In genomic region chr7:106346678-106347217, GRCh38 we compare ENCODE assay signal across 1 cellular context.
A peak's percentile ranks its signal among the peaks of the same experiment; 100 is the strongest.
TF ChIP-seq lines count a peak whose summit lies in the region.

No MANE protein-coding gene starts in this region.

TF ChIP-seq in GM12878, 131 proteins besides CTCF, POLR2A, EP300 and RAD21 (continued from another document):
- TF ChIP-seq ZBTB4 (CRISPR knock-in tag; IDR thresholded peaks at IDR 0.05) (no peak), NR2C1 (IDR thresholded peaks at IDR 0.05) (no peak), BCLAF1 (IDR thresholded peaks at IDR 0.05) (no peak), POU2F2 (IDR thresholded peaks at IDR 0.05; ENCODE audit: borderline replicate concordance, low read depth, low read length) (peak; percentile 63; the same call in 1 of the 3 replicates), SKIL (IDR thresholded peaks at IDR 0.05; ENCODE audit: low read depth, poor library complexity, severe bottlenecking) (peak; percentile 89), TBL1XR1 (IDR thresholded peaks at IDR 0.05; ENCODE audit: low read depth, low read length) (peak; percentile 88; the same call in 1 of the 2 replicates), ZNF384 (IDR thresholded peaks at IDR 0.05; ENCODE audit: borderline replicate concordance, low read depth, low read length) (no peak), ASH2L (IDR thresholded peaks at IDR 0.05; ENCODE audit: borderline replicate concordance, low read depth) (peak; percentile 63; the same call in 1 of the 2 replicates), MXI1 (IDR thresholded peaks at IDR 0.05; ENCODE audit: low read depth, low read length) (0 out of 2 replicates have a peak, but pooled peaks have one; percentile 54), BCL3 (IDR thresholded peaks at IDR 0.05; ENCODE audit: borderline replicate concordance, insufficient read depth, low read depth, low read length, poor library complexity, severe bottlenecking) (peak; percentile 76), ZNF274 (IDR thresholded peaks at IDR 0.05; ENCODE audit: insufficient read depth, insufficient read length) (no peak), ZBED1 (IDR thresholded peaks at IDR 0.05; ENCODE audit: borderline replicate concordance) (peak; percentile 98; the same call in 1 of the 2 replicates), PKNOX1 (IDR thresholded peaks at IDR 0.05) (peak; percentile 79), TCF7 (IDR thresholded peaks at IDR 0.05; ENCODE audit: borderline replicate concordance) (peak; percentile 100), SUPT20H (IDR thresholded peaks at IDR 0.05; ENCODE audit: borderline replicate concordance, control insufficient read depth, low read depth, low read length) (no peak), GATAD2B (conservative IDR thresholded peaks at IDR 0.05; ENCODE audit: low read depth) (peak; percentile 36; the same call in 1 of the 2 replicates), FOS (IDR thresholded peaks at IDR 0.05; ENCODE audit: borderline replicate concordance, extremely low read depth, insufficient read length) (no peak), BCL11A (IDR thresholded peaks at IDR 0.05; ENCODE audit: low read depth, low read length) (peak; percentile 93), EZH2 (IDR thresholded peaks at IDR 0.05; ENCODE audit: borderline replicate concordance, control insufficient read depth, low read depth, low read length) (no peak), ZNF592 (IDR thresholded peaks at IDR 0.05) (peak; percentile 93; the same call in 1 of the 2 replicates), SMAD1 (IDR thresholded peaks at IDR 0.05; ENCODE audit: low read depth, partially characterized antibody) (peak; percentile 76), CBFB (IDR thresholded peaks at IDR 0.05; ENCODE audit: low read depth) (peak; percentile 97), HCFC1 (IDR thresholded peaks at IDR 0.05; ENCODE audit: low read length) (no peak), SRF (IDR thresholded peaks at IDR 0.05; ENCODE audit: low read depth in 2 of 2, low read length in 2 of 2) (no peak), CREM (IDR thresholded peaks at IDR 0.05; ENCODE audit: low read depth) (peak; percentile 98), NRF1 (conservative IDR thresholded peaks at IDR 0.05; ENCODE audit: low read depth, low read length) (no peak)
TF ChIP-seq in GM12878: peak in this region for 63.
